ENCODE assay signal across 9 cellular contexts in the genomic region with DNA sequence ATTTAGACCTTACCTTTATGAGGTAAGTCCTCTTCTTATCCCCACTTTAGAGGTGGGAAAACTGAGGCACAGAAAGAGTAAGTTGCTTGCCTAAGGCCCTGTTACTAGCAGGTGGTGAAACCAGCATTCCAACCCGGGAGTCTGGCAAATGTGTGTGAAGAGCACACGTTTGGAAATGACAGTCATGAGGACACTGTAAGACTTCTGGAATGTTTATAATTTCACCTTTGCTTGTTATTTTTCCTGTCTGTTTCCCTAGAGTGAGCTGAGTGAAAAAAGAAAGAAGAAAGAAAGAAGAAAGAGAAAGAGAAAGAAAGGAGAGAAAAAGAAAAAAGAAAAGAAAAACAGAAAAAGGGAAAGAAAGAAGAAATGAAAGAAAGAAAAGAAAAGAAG. TPM values are rescaled to one million over a fixed set of nuclear protein-coding genes. Genes with fewer than 3 reads are reported as not detected.
A peak's percentile ranks its signal among the peaks of the same experiment; 100 is the strongest.
DNase-seq lines count a peak whose midpoint lies in the region; ATAC-seq lines count a peak whose summit lies in the region.
"Had no signal": no experiment of that assay in that cellular context is flagged by ENCODE, and none has a peak within 500 bp of the region (broad histone marks: within the 10 kb centered on the region; RNA-seq: fewer than 3 reads in every experiment).

No MANE protein-coding gene starts in this region.

- peaks cover 3% of the 10 kb centered on the region; the same call in 1 of the 2 replicates for H3K4me1 ChIP-seq in iPS-20b (ENCODE audit: insufficient read depth, low read length)

- no peaks in the 10 kb centered on the region for H3K9me3 ChIP-seq in iPS-20b (ENCODE audit: insufficient read depth, low read depth, low read length)

- H3K4me1 Mint-ChIP-seq in activated CD4-positive, alpha-beta memory T cell treated with anti-CD3 and anti-CD28 coated beads for 36 hours (ENCODE audit: low read depth), result peaks cover 10% of the 10 kb centered on the region
- peaks cover 20% of the 10 kb centered on the region for H3K4me1 Mint-ChIP-seq in activated CD4-positive, alpha-beta memory T cell treated with anti-CD3 and anti-CD28 coated beads, Interleukin-2, amount 10 ng/mL, durations not matched to agents 7 days and 5 days
- H3K4me1 Mint-ChIP-seq in activated T-helper 1 cell treated with anti-CD3 and anti-CD28 coated beads, Interleukin-12 subunit alpha, Interleukin-12 subunit beta, Interleukin-2, Interleukin-4 antibody, amounts not matched to agents 30 ng/mL and 10 ng/mL and 1 ng/mL, durations not matched to agents 14 hours and 24 hours and 36 hours (ENCODE audit: low read depth), result peaks cover 13% of the 10 kb centered on the region
- peaks cover 10% of the 10 kb centered on the region for H3K4me1 Mint-ChIP-seq in stimulated activated memory B cell treated with anti-CD40 and anti-IgM and Interleukin-4, amounts not matched to agents 10 μg/mL and 1 μg/mL and 100 μg/mL, for 72 hours

- no peaks in the 10 kb centered on the region for H3K36me3 ChIP-seq in iPS-20b (ENCODE audit: insufficient read depth, low read depth, low read length)

- no peak overlapping the region for H3K27ac Mint-ChIP-seq in activated CD4-positive, alpha-beta memory T cell treated with anti-CD3 and anti-CD28 coated beads for 36 hours
- no peak overlapping the region for H3K27ac Mint-ChIP-seq in activated CD4-positive, alpha-beta memory T cell treated with anti-CD3 and anti-CD28 coated beads, Interleukin-2, amount 10 ng/mL, durations not matched to agents 7 days and 5 days
- H3K27ac Mint-ChIP-seq in activated T-helper 1 cell treated with anti-CD3 and anti-CD28 coated beads, Interleukin-12 subunit alpha, Interleukin-12 subunit beta, Interleukin-2, Interleukin-4 antibody, amounts not matched to agents 30 ng/mL and 10 ng/mL and 1 ng/mL, durations not matched to agents 14 hours and 24 hours and 36 hours, result peak overlapping the region; percentile 53
- peak overlapping the region; percentile 61 for H3K27ac Mint-ChIP-seq in stimulated activated memory B cell treated with anti-CD40 and anti-IgM and Interleukin-4, amounts not matched to agents 10 μg/mL and 1 μg/mL and 100 μg/mL, for 72 hours

- DNase-seq in activated CD4-positive, alpha-beta memory T cell treated with anti-CD3 and anti-CD28 coated beads for 36 hours, result no peak
- DNase-seq in activated CD4-positive, alpha-beta memory T cell treated with anti-CD3 and anti-CD28 coated beads, Interleukin-2, amount 10 ng/mL, durations not matched to agents 7 days and 5 days, result no peak
- no peak for DNase-seq in activated T-helper 1 cell treated with anti-CD3 and anti-CD28 coated beads, Interleukin-12 subunit alpha, Interleukin-12 subunit beta, Interleukin-2, Interleukin-4 antibody, amounts not matched to agents 30 ng/mL and 10 ng/mL and 1 ng/mL, durations not matched to agents 14 hours and 24 hours and 36 hours (ENCODE audit: low spot score)
- DNase-seq in OCI-M1 (lab: John Stamatoyannopoulos, UW), result no peak
- DNase-seq: NCI-H1417 treated with DMSO at 0.1 percent for 48 hours had no signal

- H3K27ac ChIP-seq in iPS-20b (ENCODE audit: low read length), result no peak overlapping the region

- CTCF ChIA-PET in activated CD4-positive, alpha-beta memory T cell treated with anti-CD3 and anti-CD28 coated beads for 36 hours (lab: Charles Lee), result no interaction called here
- CTCF ChIA-PET in activated CD4-positive, alpha-beta memory T cell treated with anti-CD3 and anti-CD28 coated beads, Interleukin-2, amount 10 ng/mL, durations not matched to agents 7 days and 5 days (lab: Charles Lee), result interaction anchor here (1.4 to 3.1 kb wide), 2 partner anchors 11 to 16 kb away, joined by 5 to 24 read pairs; no protein-coding TSS in a partner anchor

- no peaks in the 10 kb centered on the region for H3K27me3 Mint-ChIP-seq in activated CD4-positive, alpha-beta memory T cell treated with anti-CD3 and anti-CD28 coated beads for 36 hours
- H3K27me3 Mint-ChIP-seq in activated CD4-positive, alpha-beta memory T cell treated with anti-CD3 and anti-CD28 coated beads, Interleukin-2, amount 10 ng/mL, durations not matched to agents 7 days and 5 days, result peaks cover 2% of the 10 kb centered on the region
- H3K27me3 Mint-ChIP-seq in activated T-helper 1 cell treated with anti-CD3 and anti-CD28 coated beads, Interleukin-12 subunit alpha, Interleukin-12 subunit beta, Interleukin-2, Interleukin-4 antibody, amounts not matched to agents 30 ng/mL and 10 ng/mL and 1 ng/mL, durations not matched to agents 14 hours and 24 hours and 36 hours (ENCODE audit: insufficient read depth), result peaks cover 3% of the 10 kb centered on the region
- peaks cover 25% of the 10 kb centered on the region for H3K27me3 Mint-ChIP-seq in stimulated activated memory B cell treated with anti-CD40 and anti-IgM and Interleukin-4, amounts not matched to agents 10 μg/mL and 1 μg/mL and 100 μg/mL, for 72 hours

- H3K4me3 ChIP-seq in iPS-20b (ENCODE audit: low read length), result peak overlapping the region; percentile 59; the same call in 1 of the 2 replicates

- no peaks in the 10 kb centered on the region for H3K27me3 ChIP-seq in iPS-20b (ENCODE audit: insufficient read depth, low read length)

- POLR2A ChIA-PET in activated CD4-positive, alpha-beta memory T cell treated with anti-CD3 and anti-CD28 coated beads for 36 hours (lab: Charles Lee), result no interaction called here
- POLR2A ChIA-PET in activated CD4-positive, alpha-beta memory T cell treated with anti-CD3 and anti-CD28 coated beads, Interleukin-2, amount 10 ng/mL, durations not matched to agents 7 days and 5 days (lab: Charles Lee), result interaction anchor here (0.6 to 2.0 kb wide), 3 partner anchors 11 to 21 kb away, joined by 3 to 10 read pairs (median 7); a partner anchor contains a TSS

- H3K9me3 Mint-ChIP-seq in activated CD4-positive, alpha-beta memory T cell treated with anti-CD3 and anti-CD28 coated beads for 36 hours, result no peaks in the 10 kb centered on the region
- no peaks in the 10 kb centered on the region for H3K9me3 Mint-ChIP-seq in activated CD4-positive, alpha-beta memory T cell treated with anti-CD3 and anti-CD28 coated beads, Interleukin-2, amount 10 ng/mL, durations not matched to agents 7 days and 5 days
- no peaks in the 10 kb centered on the region for H3K9me3 Mint-ChIP-seq in activated T-helper 1 cell treated with anti-CD3 and anti-CD28 coated beads, Interleukin-12 subunit alpha, Interleukin-12 subunit beta, Interleukin-2, Interleukin-4 antibody, amounts not matched to agents 30 ng/mL and 10 ng/mL and 1 ng/mL, durations not matched to agents 14 hours and 24 hours and 36 hours
- H3K9me3 Mint-ChIP-seq in stimulated activated memory B cell treated with anti-CD40 and anti-IgM and Interleukin-4, amounts not matched to agents 10 μg/mL and 1 μg/mL and 100 μg/mL, for 72 hours, result no peaks in the 10 kb centered on the region

- peak overlapping the region; percentile 30 for H3K4me3 Mint-ChIP-seq in activated CD4-positive, alpha-beta memory T cell treated with anti-CD3 and anti-CD28 coated beads for 36 hours
- H3K4me3 Mint-ChIP-seq in activated CD4-positive, alpha-beta memory T cell treated with anti-CD3 and anti-CD28 coated beads, Interleukin-2, amount 10 ng/mL, durations not matched to agents 7 days and 5 days, result no peak overlapping the region
- peak overlapping the region; percentile 30 for H3K4me3 Mint-ChIP-seq in activated T-helper 1 cell treated with anti-CD3 and anti-CD28 coated beads, Interleukin-12 subunit alpha, Interleukin-12 subunit beta, Interleukin-2, Interleukin-4 antibody, amounts not matched to agents 30 ng/mL and 10 ng/mL and 1 ng/mL, durations not matched to agents 14 hours and 24 hours and 36 hours
- peak overlapping the region; percentile 36 for H3K4me3 Mint-ChIP-seq in stimulated activated memory B cell treated with anti-CD40 and anti-IgM and Interleukin-4, amounts not matched to agents 10 μg/mL and 1 μg/mL and 100 μg/mL, for 72 hours

- ATAC-seq in stimulated activated memory B cell treated with anti-CD40 and anti-IgM and Interleukin-4, amounts not matched to agents 10 μg/mL and 1 μg/mL and 100 μg/mL, for 72 hours, result no peak
- ATAC-seq in HG03571 (IDR thresholded peaks at IDR 0.05; ENCODE audit: unreplicated experiment) (no peak), HG02973 (IDR thresholded peaks at IDR 0.05; ENCODE audit: unreplicated experiment) (no peak)

- intact Hi-C loops in activated CD4-positive, alpha-beta memory T cell treated with anti-CD3 and anti-CD28 coated beads for 36 hours (cut with micrococcal nuclease), result no loop called here
- intact Hi-C loops in activated T-helper 1 cell treated with anti-CD3 and anti-CD28 coated beads, Interleukin-12 subunit alpha, Interleukin-12 subunit beta, Interleukin-2, Interleukin-4 antibody, amounts not matched to agents 30 ng/mL and 10 ng/mL and 1 ng/mL, durations not matched to agents 14 hours and 24 hours and 36 hours (cut with micrococcal nuclease), result no loop called here

- H3K9ac ChIP-seq in iPS-20b (ENCODE audit: low read depth, low read length), result no peak overlapping the region

- no peaks in the 10 kb centered on the region for H3K36me3 Mint-ChIP-seq in activated CD4-positive, alpha-beta memory T cell treated with anti-CD3 and anti-CD28 coated beads for 36 hours
- no peaks in the 10 kb centered on the region for H3K36me3 Mint-ChIP-seq in activated CD4-positive, alpha-beta memory T cell treated with anti-CD3 and anti-CD28 coated beads, Interleukin-2, amount 10 ng/mL, durations not matched to agents 7 days and 5 days (ENCODE audit: low read depth)
- H3K36me3 Mint-ChIP-seq in activated T-helper 1 cell treated with anti-CD3 and anti-CD28 coated beads, Interleukin-12 subunit alpha, Interleukin-12 subunit beta, Interleukin-2, Interleukin-4 antibody, amounts not matched to agents 30 ng/mL and 10 ng/mL and 1 ng/mL, durations not matched to agents 14 hours and 24 hours and 36 hours (ENCODE audit: low read depth), result no peaks in the 10 kb centered on the region
- H3K36me3 Mint-ChIP-seq in stimulated activated memory B cell treated with anti-CD40 and anti-IgM and Interleukin-4, amounts not matched to agents 10 μg/mL and 1 μg/mL and 100 μg/mL, for 72 hours, result no peaks in the 10 kb centered on the region

RNA-seq across cellular contexts. Expression of a gene that starts 21.2 kb away (rescaled TPM):
- total RNA-seq in activated CD4-positive, alpha-beta memory T cell treated with anti-CD3 and anti-CD28 coated beads for 36 hours, result 10 to 100 TPM; 83.7 to 88.3 TPM
- total RNA-seq in activated CD4-positive, alpha-beta memory T cell treated with anti-CD3 and anti-CD28 coated beads, Interleukin-2, amount 10 ng/mL, durations not matched to agents 7 days and 5 days, result 100 to 1,000 TPM; 145 to 146 TPM
- total RNA-seq in activated T-helper 1 cell treated with anti-CD3 and anti-CD28 coated beads, Interleukin-12 subunit alpha, Interleukin-12 subunit beta, Interleukin-2, Interleukin-4 antibody, amounts not matched to agents 30 ng/mL and 10 ng/mL and 1 ng/mL, durations not matched to agents 14 hours and 24 hours and 36 hours, result 56.6 and 66.2 TPM in 2 replicates

Comparison
In these comparisons a context has a peak if more than half of its experiments do, and no peak if none do; other contexts are left out.
1. H3K27ac Mint-ChIP-seq: peak in activated T-helper 1 cell treated with anti-CD3 and anti-CD28 coated beads, Interleukin-12 subunit alpha, Interleukin-12 subunit beta, Interleukin-2, Interleukin-4 antibody, amounts not matched to agents 30 ng/mL and 10 ng/mL and 1 ng/mL, durations not matched to agents 14 hours and 24 hours and 36 hours (single experiment) and stimulated activated memory B cell treated with anti-CD40 and anti-IgM and Interleukin-4, amounts not matched to agents 10 μg/mL and 1 μg/mL and 100 μg/mL, for 72 hours (single experiment); none in activated CD4-positive, alpha-beta memory T cell treated with anti-CD3 and anti-CD28 coated beads for 36 hours (single experiment) and activated CD4-positive, alpha-beta memory T cell treated with anti-CD3 and anti-CD28 coated beads, Interleukin-2, amount 10 ng/mL, durations not matched to agents 7 days and 5 days (single experiment).